Comparison of ENCODE assay signal across 22 cellular contexts in genomic region chr12:124170756-124171155, GRCh38.
DNase-seq lines count a peak whose midpoint lies in the region; ATAC-seq, FAIRE-seq and TF ChIP-seq lines count a peak whose summit lies in the region.
"Had no signal": no experiment of that assay in that cellular context is flagged by ENCODE, and none has a peak within 500 bp of the region (broad histone marks: within the 10 kb centered on the region; RNA-seq: fewer than 3 reads in every experiment).

No MANE protein-coding gene starts in this region.

- H3K27me3 Mint-ChIP-seq in WTC11 (ENCODE audit: low read depth) = no peaks in the 10 kb centered on the region; the same call in 1 of the 2 replicates

- H3K4me1 Mint-ChIP-seq in WTC11 = peaks cover 11% of the 10 kb centered on the region
- H3K4me1 Mint-ChIP-seq: CD4-positive, alpha-beta memory T cell had no signal

- DNase-seq in EL (peak; percentile 12), WTC11 (ENCODE audit: low spot score) (no peak), kidney tubule cell (ENCODE audit: low spot score) (peak; percentile 22), H54 (ENCODE audit: insufficient read length, low spot score) (no peak), NCI-H526 treated with DMSO at 0.1 percent for 48 hours (lab: John Stamatoyannopoulos, UW) (no peak)
- DNase-seq: ACHN; BE2C; Calu3; CD4-positive, alpha-beta memory T cell; DMS53; KG1; NCI-H1436; NCI-H2029; NCI-H2171 treated with DMSO at 0.1 percent for 48 hours; NCI-H774; PC-3 had no signal

- no peak for TF ChIP-seq CTCF in WTC11 (IDR thresholded peaks at IDR 0.05)

- ATAC-seq in WTC11 (no peak), HG03175 (IDR thresholded peaks at IDR 0.05; ENCODE audit: unreplicated experiment) (no peak), HG02884 (IDR thresholded peaks at IDR 0.05; ENCODE audit: unreplicated experiment) (no peak)
- ATAC-seq: GM23338, HepG2, PC-3 had no signal

- TF ChIP-seq POLR2A in H54 (IDR thresholded peaks at IDR 0.05; ENCODE audit: low read depth, low read length) = no peak

- 0 out of 2 replicates have a peak overlapping the region, but pooled peaks have one; percentile 41 for H3K27ac Mint-ChIP-seq in WTC11
- H3K27ac Mint-ChIP-seq: CD4-positive, alpha-beta memory T cell; GM23338 had no signal

- peaks cover 21% of the 10 kb centered on the region for H3K36me3 Mint-ChIP-seq in WTC11
- H3K36me3 Mint-ChIP-seq: CD4-positive, alpha-beta memory T cell had no signal

- peaks cover 25% of the 10 kb centered on the region for H3K9me3 Mint-ChIP-seq in WTC11

- POLR2A ChIA-PET in WTC11 (lab: Charles Lee) = no interaction called here

- CTCF ChIA-PET in WTC11 (lab: Charles Lee) = no interaction called here

- H3K4me3 Mint-ChIP-seq in WTC11 = no peak overlapping the region
- H3K4me3 Mint-ChIP-seq: CD4-positive, alpha-beta memory T cell; GM23338 had no signal

- FAIRE-seq in H54 (lab: Jason Lieb, UNC) = no peak
- FAIRE-seq: GM12891, GM18507, HepG2 had no signal

TF ChIP-seq in WTC11, 78 proteins besides CTCF, POLR2A, EP300 and RAD21:
- TF ChIP-seq ETV6 (CRISPR knock-in tag; IDR thresholded peaks at IDR 0.05) (no peak), ZNF425 (CRISPR knock-in tag; conservative IDR thresholded peaks at IDR 0.05) (no peak), ZBTB21 (CRISPR knock-in tag; IDR thresholded peaks at IDR 0.05; ENCODE audit: borderline replicate concordance) (no peak), FOXP4 (CRISPR knock-in tag; IDR thresholded peaks at IDR 0.05) (no peak), ATF2 (CRISPR knock-in tag; IDR thresholded peaks at IDR 0.05; ENCODE audit: borderline replicate concordance, low read depth) (no peak), SOX15 (CRISPR knock-in tag; IDR thresholded peaks at IDR 0.05) (no peak), ZNF121 (CRISPR knock-in tag; IDR thresholded peaks at IDR 0.05) (no peak)
- TF ChIP-seq, protein P1, sequence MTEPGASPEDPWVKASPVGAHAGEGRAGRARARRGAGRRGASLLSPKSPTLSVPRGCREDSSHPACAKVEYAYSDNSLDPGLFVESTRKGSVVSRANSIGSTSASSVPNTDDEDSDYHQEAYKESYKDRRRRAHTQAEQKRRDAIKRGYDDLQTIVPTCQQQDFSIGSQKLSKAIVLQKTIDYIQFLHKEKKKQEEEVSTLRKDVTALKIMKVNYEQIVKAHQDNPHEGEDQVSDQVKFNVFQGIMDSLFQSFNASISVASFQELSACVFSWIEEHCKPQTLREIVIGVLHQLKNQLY (CRISPR knock-in tag; IDR thresholded peaks at IDR 0.05) = no peak
- TF ChIP-seq, protein P2, sequence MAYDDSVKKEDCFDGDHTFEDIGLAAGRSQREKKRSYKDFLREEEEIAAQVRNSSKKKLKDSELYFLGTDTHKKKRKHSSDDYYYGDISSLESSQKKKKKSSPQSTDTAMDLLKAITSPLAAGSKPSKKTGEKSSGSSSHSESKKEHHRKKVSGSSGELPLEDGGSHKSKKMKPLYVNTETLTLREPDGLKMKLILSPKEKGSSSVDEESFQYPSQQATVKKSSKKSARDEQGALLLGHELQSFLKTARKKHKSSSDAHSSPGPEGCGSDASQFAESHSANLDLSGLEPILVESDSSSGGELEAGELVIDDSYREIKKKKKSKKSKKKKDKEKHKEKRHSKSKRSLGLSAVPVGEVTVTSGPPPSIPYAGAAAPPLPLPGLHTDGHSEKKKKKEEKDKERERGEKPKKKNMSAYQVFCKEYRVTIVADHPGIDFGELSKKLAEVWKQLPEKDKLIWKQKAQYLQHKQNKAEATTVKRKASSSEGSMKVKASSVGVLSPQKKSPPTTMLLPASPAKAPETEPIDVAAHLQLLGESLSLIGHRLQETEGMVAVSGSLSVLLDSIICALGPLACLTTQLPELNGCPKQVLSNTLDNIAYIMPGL (CRISPR knock-in tag; IDR thresholded peaks at IDR 0.05) = no peak
- TF ChIP-seq, protein P3, sequence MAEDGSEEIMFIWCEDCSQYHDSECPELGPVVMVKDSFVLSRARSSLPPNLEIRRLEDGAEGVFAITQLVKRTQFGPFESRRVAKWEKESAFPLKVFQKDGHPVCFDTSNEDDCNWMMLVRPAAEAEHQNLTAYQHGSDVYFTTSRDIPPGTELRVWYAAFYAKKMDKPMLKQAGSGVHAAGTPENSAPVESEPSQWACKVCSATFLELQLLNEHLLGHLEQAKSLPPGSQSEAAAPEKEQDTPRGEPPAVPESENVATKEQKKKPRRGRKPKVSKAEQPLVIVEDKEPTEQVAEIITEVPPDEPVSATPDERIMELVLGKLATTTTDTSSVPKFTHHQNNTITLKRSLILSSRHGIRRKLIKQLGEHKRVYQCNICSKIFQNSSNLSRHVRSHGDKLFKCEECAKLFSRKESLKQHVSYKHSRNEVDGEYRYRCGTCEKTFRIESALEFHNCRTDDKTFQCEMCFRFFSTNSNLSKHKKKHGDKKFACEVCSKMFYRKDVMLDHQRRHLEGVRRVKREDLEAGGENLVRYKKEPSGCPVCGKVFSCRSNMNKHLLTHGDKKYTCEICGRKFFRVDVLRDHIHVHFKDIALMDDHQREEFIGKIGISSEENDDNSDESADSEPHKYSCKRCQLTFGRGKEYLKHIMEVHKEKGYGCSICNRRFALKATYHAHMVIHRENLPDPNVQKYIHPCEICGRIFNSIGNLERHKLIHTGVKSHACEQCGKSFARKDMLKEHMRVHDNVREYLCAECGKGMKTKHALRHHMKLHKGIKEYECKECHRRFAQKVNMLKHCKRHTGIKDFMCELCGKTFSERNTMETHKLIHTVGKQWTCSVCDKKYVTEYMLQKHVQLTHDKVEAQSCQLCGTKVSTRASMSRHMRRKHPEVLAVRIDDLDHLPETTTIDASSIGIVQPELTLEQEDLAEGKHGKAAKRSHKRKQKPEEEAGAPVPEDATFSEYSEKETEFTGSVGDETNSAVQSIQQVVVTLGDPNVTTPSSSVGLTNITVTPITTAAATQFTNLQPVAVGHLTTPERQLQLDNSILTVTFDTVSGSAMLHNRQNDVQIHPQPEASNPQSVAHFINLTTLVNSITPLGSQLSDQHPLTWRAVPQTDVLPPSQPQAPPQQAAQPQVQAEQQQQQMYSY (CRISPR knock-in tag; IDR thresholded peaks at IDR 0.05) = no peak
- TF ChIP-seq, protein P4, sequence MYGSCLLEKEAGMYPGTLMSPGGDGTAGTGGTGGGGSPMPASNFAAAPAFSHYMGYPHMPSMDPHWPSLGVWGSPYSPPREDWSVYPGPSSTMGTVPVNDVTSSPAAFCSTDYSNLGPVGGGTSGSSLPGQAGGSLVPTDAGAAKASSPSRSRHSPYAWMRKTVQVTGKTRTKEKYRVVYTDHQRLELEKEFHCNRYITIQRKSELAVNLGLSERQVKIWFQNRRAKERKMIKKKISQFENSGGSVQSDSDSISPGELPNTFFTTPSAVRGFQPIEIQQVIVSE (CRISPR knock-in tag; IDR thresholded peaks at IDR 0.05; ENCODE audit: borderline replicate concordance) = no peak

Comparison
In these comparisons a context has a peak if more than half of its experiments do, and no peak if none do; other contexts are left out.
1. DNase-seq: peak in EL (single experiment) and kidney tubule cell (single experiment); none in WTC11 (single experiment), H54 (single experiment) and NCI-H526 treated with DMSO at 0.1 percent for 48 hours (single experiment).